In genomic region chr17:64218066-64218465, GRCh38 we compare ENCODE assay signal across 8 cellular contexts. TPM values are rescaled to one million over a fixed set of nuclear protein-coding genes. Genes with fewer than 3 reads are reported as not detected.
A peak's percentile ranks its signal among the peaks of the same experiment; 100 is the strongest.
DNase-seq lines count a peak whose midpoint lies in the region; ATAC-seq, FAIRE-seq and TF ChIP-seq lines count a peak whose summit lies in the region.

No MANE protein-coding gene starts in this region.

- peaks cover 11% of the 10 kb centered on the region for H3K4me1 Mint-ChIP-seq in activated CD4-positive, alpha-beta T cell treated with anti-CD3 and anti-CD28 coated beads, Interleukin-2, amount 10 ng/mL, durations not matched to agents 24 days and 14 days

- H3K4me3 Mint-ChIP-seq in activated CD4-positive, alpha-beta T cell treated with anti-CD3 and anti-CD28 coated beads, Interleukin-2, amount 10 ng/mL, durations not matched to agents 24 days and 14 days = no peak overlapping the region

- TF ChIP-seq EP300 in sigmoid colon (IDR thresholded peaks at IDR 0.05) = no peak

- 64 to 82% methylated on average over 3 of the region's 3 CpGs for WGBS in sigmoid colon, 2 donors

- H3K4me3 ChIP-seq in gastrocnemius medialis = no peak overlapping the region
- no peak overlapping the region for H3K4me3 ChIP-seq in sigmoid colon

- H3K36me3 ChIP-seq in gastrocnemius medialis (peaks cover 0 to 10% of the 10 kb centered on the region in 2 donors), sigmoid colon (peaks cover 0 to 9% (median 5%) of the 10 kb centered on the region in 4 donors)

- H3K27me3 ChIP-seq in gastrocnemius medialis (no peaks in the 10 kb centered on the region), sigmoid colon (no peaks in the 10 kb centered on the region)

- peak; percentile 40 for DNase-seq in GM18507 (ENCODE audit: extremely low spot score, insufficient read length, low read depth)
- peak; percentile 60 for DNase-seq in activated CD4-positive, alpha-beta T cell treated with anti-CD3 and anti-CD28 coated beads, Interleukin-2, amount 10 ng/mL, durations not matched to agents 24 days and 14 days
- DNase-seq in gastrocnemius medialis = no peak
- no peak for DNase-seq in sigmoid colon
- DNase-seq in globus pallidus (ENCODE audit: low spot score) = no peak
- no peak for DNase-seq in HT-29 (ENCODE audit: low spot score)

- FAIRE-seq in GM18507 (lab: Jason Lieb, UNC) = peak; percentile 49

- in situ Hi-C loops in gastrocnemius medialis (cut with MboI; ENCODE audit: low sequenced_read_pairs in 4 of 4) = no loop called here

- no peaks in the 10 kb centered on the region for H3K27me3 Mint-ChIP-seq in activated CD4-positive, alpha-beta T cell treated with anti-CD3 and anti-CD28 coated beads, Interleukin-2, amount 10 ng/mL, durations not matched to agents 24 days and 14 days

- intact Hi-C loops in activated CD4-positive, alpha-beta T cell treated with anti-CD3 and anti-CD28 coated beads, Interleukin-2, amount 10 ng/mL, durations not matched to agents 24 days and 14 days (cut with micrococcal nuclease) = loop anchor here (5.0 kb wide), 2 partner anchors 59 to 71 kb away; no protein-coding TSS in a partner anchor
- intact Hi-C loops in gastrocnemius medialis (cut with DNase I; ENCODE audit: low total_unique reads) = loop anchor here (5.0 kb wide), 2 partner anchors 44 to 71 kb away; partner anchors contain the start of gene TEX2
- intact Hi-C loops in sigmoid colon (cut with DNase I) = no loop called here

- H3K27ac Mint-ChIP-seq in activated CD4-positive, alpha-beta T cell treated with anti-CD3 and anti-CD28 coated beads, Interleukin-2, amount 10 ng/mL, durations not matched to agents 24 days and 14 days = peak overlapping the region; percentile 18

- peak overlapping the region; percentile 80 to 90 (median 86) for H3K27ac ChIP-seq in gastrocnemius medialis
- H3K27ac ChIP-seq in sigmoid colon = peak overlapping the region in 1 of 4 donors; percentile 76

- H3K36me3 Mint-ChIP-seq in activated CD4-positive, alpha-beta T cell treated with anti-CD3 and anti-CD28 coated beads, Interleukin-2, amount 10 ng/mL, durations not matched to agents 24 days and 14 days (ENCODE audit: low read depth) = peaks cover 4% of the 10 kb centered on the region

- TF ChIP-seq POLR2A in gastrocnemius medialis (IDR thresholded peaks at IDR 0.05) = no peak
- TF ChIP-seq POLR2A in sigmoid colon (IDR thresholded peaks at IDR 0.05) = no peak

- ATAC-seq in HG02610 (IDR thresholded peaks at IDR 0.05; ENCODE audit: unreplicated experiment) (peak; percentile 78), gastrocnemius medialis (no peak), GM21367 (IDR thresholded peaks at IDR 0.05; ENCODE audit: unreplicated experiment) (no peak)

- H3K9me3 ChIP-seq in gastrocnemius medialis (no peaks in the 10 kb centered on the region), sigmoid colon (no peaks in the 10 kb centered on the region)

- H3K4me1 ChIP-seq in gastrocnemius medialis (peaks cover 26 to 66% of the 10 kb centered on the region in 2 donors), sigmoid colon (peaks cover 0 to 47% (median 44%) of the 10 kb centered on the region in 4 donors)

- TF ChIP-seq CTCF in gastrocnemius medialis (IDR thresholded peaks at IDR 0.05 in 4 of 5, conservative IDR thresholded peaks at IDR 0.05 in 1 of 5) (no peak), sigmoid colon (IDR thresholded peaks at IDR 0.05) (no peak)

- H3K9me3 Mint-ChIP-seq in activated CD4-positive, alpha-beta T cell treated with anti-CD3 and anti-CD28 coated beads, Interleukin-2, amount 10 ng/mL, durations not matched to agents 24 days and 14 days = no peaks in the 10 kb centered on the region

RNA-seq across cellular contexts. Expression of gene TEX2, which starts 45.0 kb away (rescaled TPM):
- 22.2 and 23.9 TPM in 2 replicates for total RNA-seq in activated CD4-positive, alpha-beta T cell treated with anti-CD3 and anti-CD28 coated beads, Interleukin-2, amount 10 ng/mL, durations not matched to agents 24 days and 14 days
- 10 to 100 TPM; 39.0 to 91.1 (median 77.4) TPM for total RNA-seq in gastrocnemius medialis
- total RNA-seq in sigmoid colon = 10 to 100 TPM; 39.3 to 50.7 (median 42.5) TPM
- polyA plus RNA-seq in sigmoid colon = 10 to 100 TPM in 1 of 3 donors, 1 to 10 TPM in 2; 4.6 to 14.5 (median 7.8) TPM
- 9.7 and 9.8 TPM in 2 replicates for total RNA-seq in HT-29 (2014; rRNA removed; shearing (Covaris generic))

Comparison
In these comparisons a context has a peak if more than half of its experiments do, and no peak if none do; other contexts are left out.
1. DNase-seq: peak in GM18507 (single experiment) and activated CD4-positive, alpha-beta T cell treated with anti-CD3 and anti-CD28 coated beads, Interleukin-2, amount 10 ng/mL, durations not matched to agents 24 days and 14 days (single experiment); none in gastrocnemius medialis (0 of 2), sigmoid colon (single experiment), globus pallidus (single experiment) and HT-29 (single experiment).